Comparison of ENCODE assay signal across 11 cellular contexts in genomic region chr10:116588995-116589394, GRCh38. TPM values are rescaled to one million over a fixed set of nuclear protein-coding genes. Genes with fewer than 3 reads are reported as not detected.
"Had no signal": no experiment of that assay in that cellular context is flagged by ENCODE, and none has a peak within 500 bp of the region (broad histone marks: within the 10 kb centered on the region; RNA-seq: fewer than 3 reads in every experiment).

No MANE protein-coding gene starts in this region.

- H3K9me3 ChIP-seq: HAP-1 had no signal

- H3K36me3 ChIP-seq: HAP-1 had no signal

- ATAC-seq: HCT116, K562 had no signal

- H3K9ac ChIP-seq: GM23248 had no signal

- H3K4me3 ChIP-seq: GM23248, HAP-1, K562 had no signal

- H3K4me1 ChIP-seq: HAP-1 had no signal

- DNase-seq: GM23248, GOT3, H7, IMR-90, KG1 had no signal

- FAIRE-seq: K562 had no signal

- H3K27ac ChIP-seq: GM23248, HL-60 had no signal

RNA-seq across cellular contexts. Expression of gene PNLIPRP1, which starts 1.8 kb away (rescaled TPM):
- total RNA-seq: GM23248, H4, H7, HT1080, IMR-90 had no signal
- polyA plus RNA-seq: GM23248, IMR-90, K562 had no signal

RNA-seq across cellular contexts. Expression of gene PNLIPRP2, which starts 31.8 kb away (rescaled TPM):
- total RNA-seq: GM23248, H4, H7, HT1080, IMR-90 had no signal
- polyA plus RNA-seq: GM23248, IMR-90, K562 had no signal

RNA-seq across cellular contexts. Expression of gene PNLIP, which starts 43.3 kb away (rescaled TPM):
- total RNA-seq: GM23248, H4, H7, HT1080, IMR-90 had no signal
- polyA plus RNA-seq: GM23248, IMR-90, K562 had no signal
